9 cellular contexts compared by ENCODE assay signal in the genomic region with DNA sequence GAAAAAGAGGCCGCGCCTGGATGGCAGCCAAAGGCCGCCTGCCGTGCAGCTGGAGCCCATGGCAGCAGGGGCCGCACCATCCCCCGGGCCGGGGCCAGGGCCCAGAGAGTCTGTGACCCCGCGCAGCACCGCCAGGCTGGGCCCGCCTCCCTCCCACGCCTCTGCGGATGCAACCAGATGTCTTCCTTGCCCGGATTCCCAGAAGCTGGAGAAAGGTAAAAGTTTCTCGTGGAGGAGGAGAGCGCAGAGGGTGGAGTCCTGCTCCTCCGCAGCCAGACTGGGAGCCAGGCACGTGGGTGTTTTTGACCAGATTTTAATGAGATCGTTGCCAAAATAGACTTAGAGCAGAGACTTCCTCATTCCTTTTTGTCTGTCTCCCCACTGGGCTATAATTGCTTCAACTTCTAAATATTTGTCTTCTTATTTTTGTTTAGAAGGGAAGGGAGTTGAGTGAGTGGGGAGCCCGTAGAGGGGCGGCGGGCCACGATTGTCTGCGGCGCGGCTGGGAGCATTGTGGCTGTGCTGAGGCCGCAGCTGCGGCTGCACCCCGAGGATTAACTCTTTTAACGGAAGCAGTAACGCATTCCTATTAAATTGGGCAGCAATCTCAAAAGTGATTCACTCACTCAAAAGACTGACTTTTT. TPM values are rescaled to one million over a fixed set of nuclear protein-coding genes. Genes with fewer than 3 reads are reported as not detected.
DNase-seq lines count a peak whose midpoint lies in the region; ATAC-seq, FAIRE-seq and TF ChIP-seq lines count a peak whose summit lies in the region.
"Had no signal": no experiment of that assay in that cellular context is flagged by ENCODE, and none has a peak within 500 bp of the region (broad histone marks: within the 10 kb centered on the region; RNA-seq: fewer than 3 reads in every experiment).

No MANE protein-coding gene starts in this region.

- H3K4me1 ChIP-seq in body of pancreas (peaks cover 21% of the 10 kb centered on the region), kidney (ENCODE audit: control insufficient read depth in 1 of 2, insufficient read depth in 1 of 2, low read depth in 1 of 2, low read length in 2 of 2) (peaks cover 0 to 13% of the 10 kb centered on the region in 2 donors), thoracic aorta (ENCODE audit: control insufficient read depth in 1 of 2, low read depth in 2 of 2) (peaks cover 12 to 57% of the 10 kb centered on the region in 2 donors)

- peaks cover 10% of the 10 kb centered on the region for H3K4me1 Mint-ChIP-seq in endothelial cell (ENCODE audit: unreplicated experiment)

- H3K4me3 Mint-ChIP-seq in endothelial cell (ENCODE audit: unreplicated experiment) = no peak overlapping the region

- TF ChIP-seq CTCF in body of pancreas (IDR thresholded peaks at IDR 0.05) = no peak
- TF ChIP-seq CTCF in kidney (IDR thresholded peaks at IDR 0.05; ENCODE audit: borderline replicate concordance, extremely low read depth, insufficient read depth) = no peak
- TF ChIP-seq CTCF in thoracic aorta (IDR thresholded peaks at IDR 0.05) = no peak
- no peak for TF ChIP-seq CTCF in endothelial cell (IDR thresholded peaks at IDR 0.05; ENCODE audit: unreplicated experiment)

- no peak for TF ChIP-seq POLR2A in body of pancreas (IDR thresholded peaks at IDR 0.05)

- H3K27ac Mint-ChIP-seq in endothelial cell (ENCODE audit: unreplicated experiment) = no peak overlapping the region

- peaks cover 39% of the 10 kb centered on the region for H3K36me3 Mint-ChIP-seq in endothelial cell (ENCODE audit: low read depth, unreplicated experiment)

- DNase-seq in KBM-7 (peak; percentile 87), body of pancreas (peak; percentile 52 to 77 (median 72)), kidney (peak; percentile 92), thoracic aorta (ENCODE audit: low spot score) (no peak), GOT3 (lab: John Stamatoyannopoulos, UW) (no peak), endothelial cell (ENCODE audit: low spot score) (no peak)

- ATAC-seq in body of pancreas (peak; percentile 64), thoracic aorta (ENCODE audit: insufficient number of reproducible peaks, low FRiP score, low read depth) (no peak), GM19463 (IDR thresholded peaks at IDR 0.05; ENCODE audit: unreplicated experiment) (no peak), HG02970 (IDR thresholded peaks at IDR 0.05; ENCODE audit: low FRiP score, unreplicated experiment) (no peak)
- ATAC-seq: Panc1 had no signal

- WGBS in body of pancreas, 2 donors = 48 to 49% methylated on average over 21 to 31 of the region's 31 CpGs

- no peak for FAIRE-seq in kidney (lab: Jason Lieb, UNC)

- no peaks in the 10 kb centered on the region for H3K9me3 ChIP-seq in body of pancreas
- no peaks in the 10 kb centered on the region for H3K9me3 ChIP-seq in kidney (ENCODE audit: control insufficient read depth in 1 of 2, low read length in 2 of 2)
- no peaks in the 10 kb centered on the region for H3K9me3 ChIP-seq in thoracic aorta

- peaks cover 0 to 3% of the 10 kb centered on the region in 2 donors for H3K36me3 ChIP-seq in body of pancreas (replicated peaks in 1 of 2; ENCODE audit: insufficient read depth in 1 of 2, low read depth in 2 of 2)
- H3K36me3 ChIP-seq in kidney (ENCODE audit: control insufficient read depth in 1 of 2, insufficient read depth in 2 of 2, low read length in 2 of 2) = peaks cover 12 to 32% of the 10 kb centered on the region in 2 donors
- peaks cover 19% of the 10 kb centered on the region for H3K36me3 ChIP-seq in thoracic aorta

- H3K27me3 ChIP-seq in body of pancreas = no peaks in the 10 kb centered on the region
- no peaks in the 10 kb centered on the region for H3K27me3 ChIP-seq in thoracic aorta (replicated peaks; ENCODE audit: insufficient read depth)

- intact Hi-C loops in body of pancreas (cut with DNase I) (no loop called here), kidney (cut with DNase I) (no loop called here)

- H3K27me3 Mint-ChIP-seq in endothelial cell (ENCODE audit: unreplicated experiment) = no peaks in the 10 kb centered on the region

- H3K9me3 Mint-ChIP-seq in endothelial cell (ENCODE audit: unreplicated experiment) = no peaks in the 10 kb centered on the region

- in situ Hi-C loops in KBM-7 (cut with MboI; ENCODE audit: low pct_unique_long_range_greater_than_20kb, low sequenced_read_pairs) = loop anchor here (10.0 kb wide), 1 partner anchor 46 kb away; no protein-coding TSS in a partner anchor

- H3K9ac ChIP-seq in kidney (ENCODE audit: low read length in 2 of 2) = no peak overlapping the region

- H3K4me3 ChIP-seq in body of pancreas = no peak overlapping the region
- H3K4me3 ChIP-seq in kidney (ENCODE audit: low read length in 2 of 2) = no peak overlapping the region
- H3K4me3 ChIP-seq in thoracic aorta = peak overlapping the region; percentile 58

- H3K27ac ChIP-seq in body of pancreas (peak overlapping the region in 3 of 4 donors; percentile 48 to 58 (median 50)), kidney (ENCODE audit: low read depth in 2 of 2, low read length in 2 of 2) (no peak overlapping the region), thoracic aorta (peak overlapping the region; percentile 65 to 71)

RNA-seq across cellular contexts. Expression of a gene that starts 22.8 kb away (rescaled TPM):
- 10 to 100 TPM; 59.9 to 87.7 TPM for total RNA-seq in body of pancreas
- 85.5 TPM for total RNA-seq in kidney
- polyA plus RNA-seq in kidney (ENCODE audit: insufficient read depth, low read depth, low replicate concordance) = 265 TPM
- 100 to 1,000 TPM in 1 of 2 donors, 10 to 100 TPM in 1; 83.3 to 110 TPM for total RNA-seq in thoracic aorta
- 84.0 TPM for total RNA-seq in endothelial cell (ENCODE audit: unreplicated experiment)

RNA-seq across cellular contexts. Expression of a gene that starts 40.4 kb away (rescaled TPM):
- total RNA-seq in body of pancreas (100 to 1,000 TPM in 1 of 2 donors, 10 to 100 TPM in 1; 70.2 to 129 TPM), kidney (16.3 TPM), thoracic aorta (10 to 100 TPM; 27.6 to 55.1 TPM), endothelial cell (ENCODE audit: unreplicated experiment) (18.1 TPM)
- polyA plus RNA-seq in kidney (ENCODE audit: insufficient read depth, low read depth, low replicate concordance) = 209 TPM

RNA-seq across cellular contexts. Expression of a gene that starts 46.4 kb away (rescaled TPM):
- total RNA-seq in body of pancreas (10 to 100 TPM; 25.4 to 63.3 TPM), kidney (98.5 TPM), thoracic aorta (10 to 100 TPM; 34.9 to 76.9 TPM), endothelial cell (ENCODE audit: unreplicated experiment) (145 TPM)
- 47.7 TPM for polyA plus RNA-seq in kidney (ENCODE audit: insufficient read depth, low read depth, low replicate concordance)

Comparison
In these comparisons a context has a peak if more than half of its experiments do, and no peak if none do; other contexts are left out.
1. DNase-seq: peak in KBM-7 (single experiment), body of pancreas (4 of 4) and kidney (single experiment); none in thoracic aorta (single experiment), GOT3 (single experiment) and endothelial cell (single experiment).
2. H3K27ac ChIP-seq: peak in body of pancreas (3 of 4) and thoracic aorta (2 of 2); none in kidney (0 of 2).